15 cellular contexts compared by ENCODE assay signal in genomic region chr19:55679343-55680257, GRCh38. TPM values are rescaled to one million over a fixed set of nuclear protein-coding genes. Genes with fewer than 3 reads are reported as not detected.
A peak's percentile ranks its signal among the peaks of the same experiment; 100 is the strongest.
DNase-seq lines count a peak whose midpoint lies in the region; ATAC-seq, FAIRE-seq and TF ChIP-seq lines count a peak whose summit lies in the region.
"Had no signal": no experiment of that assay in that cellular context is flagged by ENCODE, and none has a peak within 500 bp of the region (broad histone marks: within the 10 kb centered on the region; RNA-seq: fewer than 3 reads in every experiment).

No MANE protein-coding gene starts in this region.

- WGBS in small intestine, 3 donors = 65 to 81% (median 66%) methylated on average over 24 of the region's 24 CpGs

- H3K36me3 ChIP-seq in OCI-LY1 (ENCODE audit: insufficient read depth, low read length) = peaks cover 54% of the 10 kb centered on the region
- peaks cover 0 to 17% of the 10 kb centered on the region in 2 donors for H3K36me3 ChIP-seq in small intestine (ENCODE audit: control insufficient read depth in 2 of 2, insufficient read depth in 2 of 2, low read length in 2 of 2)

- no peak overlapping the region for H3K4me3 Mint-ChIP-seq in activated CD4-positive, alpha-beta memory T cell treated with anti-CD3 and anti-CD28 coated beads for 36 hours
- no peak overlapping the region for H3K4me3 Mint-ChIP-seq in activated CD4-positive, alpha-beta memory T cell treated with anti-CD3 and anti-CD28 coated beads, Interleukin-2, amount 10 ng/mL, durations not matched to agents 7 days and 5 days
- H3K4me3 Mint-ChIP-seq in effector memory CD8-positive, alpha-beta T cell = peak overlapping the region in 1 of 2 donors; percentile 38

- no peak for TF ChIP-seq CTCF in OCI-LY1 (IDR thresholded peaks at IDR 0.05; ENCODE audit: low read length)

- H3K27me3 Mint-ChIP-seq in activated CD4-positive, alpha-beta memory T cell treated with anti-CD3 and anti-CD28 coated beads for 36 hours = no peaks in the 10 kb centered on the region
- H3K27me3 Mint-ChIP-seq in activated CD4-positive, alpha-beta memory T cell treated with anti-CD3 and anti-CD28 coated beads, Interleukin-2, amount 10 ng/mL, durations not matched to agents 7 days and 5 days = no peaks in the 10 kb centered on the region
- H3K27me3 Mint-ChIP-seq in effector memory CD8-positive, alpha-beta T cell = no peaks in the 10 kb centered on the region

- peak overlapping the region; percentile 96 for H3K27ac ChIP-seq in OCI-LY1 (ENCODE audit: low read depth, low read length, poor library complexity, severe bottlenecking)
- H3K27ac ChIP-seq in small intestine (ENCODE audit: low read depth in 1 of 2, low read length in 1 of 2) = peak overlapping the region in 1 of 2 donors; percentile 65
- H3K27ac ChIP-seq: esophagus muscularis mucosa, right lobe of liver had no signal

- peak overlapping the region; percentile 88; the same call in 1 of the 2 replicates for H3K9ac ChIP-seq in OCI-LY1 (ENCODE audit: low read length)

- H3K9me3 ChIP-seq in OCI-LY1 (ENCODE audit: low read length) = no peaks in the 10 kb centered on the region
- no peaks in the 10 kb centered on the region for H3K9me3 ChIP-seq in small intestine (ENCODE audit: control insufficient read depth, low read depth)
- H3K9me3 ChIP-seq: esophagus muscularis mucosa, right lobe of liver, upper lobe of left lung had no signal

- no peaks in the 10 kb centered on the region for H3K9me3 Mint-ChIP-seq in activated CD4-positive, alpha-beta memory T cell treated with anti-CD3 and anti-CD28 coated beads for 36 hours
- no peaks in the 10 kb centered on the region for H3K9me3 Mint-ChIP-seq in activated CD4-positive, alpha-beta memory T cell treated with anti-CD3 and anti-CD28 coated beads, Interleukin-2, amount 10 ng/mL, durations not matched to agents 7 days and 5 days
- no peaks in the 10 kb centered on the region for H3K9me3 Mint-ChIP-seq in effector memory CD8-positive, alpha-beta T cell

- H3K27ac Mint-ChIP-seq in activated CD4-positive, alpha-beta memory T cell treated with anti-CD3 and anti-CD28 coated beads for 36 hours = peak overlapping the region; percentile 70
- H3K27ac Mint-ChIP-seq in activated CD4-positive, alpha-beta memory T cell treated with anti-CD3 and anti-CD28 coated beads, Interleukin-2, amount 10 ng/mL, durations not matched to agents 7 days and 5 days = no peak overlapping the region
- H3K27ac Mint-ChIP-seq in effector memory CD8-positive, alpha-beta T cell = peak overlapping the region; percentile 13 to 89

- H3K4me3 ChIP-seq in OCI-LY1 (ENCODE audit: low read depth, low read length, poor library complexity, severe bottlenecking) = peak overlapping the region; percentile 97
- no peak overlapping the region for H3K4me3 ChIP-seq in small intestine (ENCODE audit: low read depth in 1 of 2, low read length in 2 of 2)
- H3K4me3 ChIP-seq: esophagus muscularis mucosa, right lobe of liver, upper lobe of left lung had no signal

- POLR2A ChIA-PET in activated CD4-positive, alpha-beta memory T cell treated with anti-CD3 and anti-CD28 coated beads for 36 hours (lab: Charles Lee) = no interaction called here
- POLR2A ChIA-PET in activated CD4-positive, alpha-beta memory T cell treated with anti-CD3 and anti-CD28 coated beads, Interleukin-2, amount 10 ng/mL, durations not matched to agents 7 days and 5 days (lab: Charles Lee) = no interaction called here

- H3K9me2 ChIP-seq in OCI-LY1 (ENCODE audit: low read depth, low read length) = no peaks in the 10 kb centered on the region

- H4K20me1 ChIP-seq in OCI-LY1 (ENCODE audit: insufficient read depth, low read length) = no peaks in the 10 kb centered on the region

- peaks cover 41% of the 10 kb centered on the region for H3K79me2 ChIP-seq in OCI-LY1 (ENCODE audit: insufficient read depth, low read length)

- no peak for FAIRE-seq in small intestine (lab: Jason Lieb, UNC)
- FAIRE-seq: GM18507 had no signal

- peaks cover 38% of the 10 kb centered on the region for H3K4me1 Mint-ChIP-seq in activated CD4-positive, alpha-beta memory T cell treated with anti-CD3 and anti-CD28 coated beads for 36 hours (ENCODE audit: low read depth)
- peaks cover 41% of the 10 kb centered on the region for H3K4me1 Mint-ChIP-seq in activated CD4-positive, alpha-beta memory T cell treated with anti-CD3 and anti-CD28 coated beads, Interleukin-2, amount 10 ng/mL, durations not matched to agents 7 days and 5 days
- H3K4me1 Mint-ChIP-seq in effector memory CD8-positive, alpha-beta T cell (ENCODE audit: low read depth in 2 of 2) = peaks cover 34 to 40% of the 10 kb centered on the region in 2 donors

- H3K4me1 ChIP-seq in OCI-LY1 (ENCODE audit: insufficient read depth, low read length, severe bottlenecking) (peaks cover 43% of the 10 kb centered on the region), small intestine (ENCODE audit: control insufficient read depth in 2 of 2, insufficient read depth in 1 of 2, low read depth in 1 of 2, low read length in 1 of 2) (peaks cover 6 to 11% of the 10 kb centered on the region in 2 donors)

- no peak for ATAC-seq in effector memory CD8-positive, alpha-beta T cell (replicated peaks)
- no peak for ATAC-seq in HG02623 (IDR thresholded peaks at IDR 0.05; ENCODE audit: unreplicated experiment)
- ATAC-seq: Panc1, right lobe of liver had no signal

- no peaks in the 10 kb centered on the region for H3K27me3 ChIP-seq in OCI-LY1 (ENCODE audit: insufficient read depth, low read length)
- no peaks in the 10 kb centered on the region for H3K27me3 ChIP-seq in small intestine (ENCODE audit: control insufficient read depth in 2 of 2, insufficient read depth in 2 of 2, low read length in 2 of 2)
- H3K27me3 ChIP-seq: esophagus muscularis mucosa, right lobe of liver, upper lobe of left lung had no signal

- no peaks in the 10 kb centered on the region for H3F3A ChIP-seq in OCI-LY1 (ENCODE audit: insufficient read depth, low read length)

- intact Hi-C loops in activated CD4-positive, alpha-beta memory T cell treated with anti-CD3 and anti-CD28 coated beads for 36 hours (cut with micrococcal nuclease) = no loop called here

- H3K36me3 Mint-ChIP-seq in activated CD4-positive, alpha-beta memory T cell treated with anti-CD3 and anti-CD28 coated beads for 36 hours = peaks cover 21% of the 10 kb centered on the region
- peaks cover 60% of the 10 kb centered on the region for H3K36me3 Mint-ChIP-seq in activated CD4-positive, alpha-beta memory T cell treated with anti-CD3 and anti-CD28 coated beads, Interleukin-2, amount 10 ng/mL, durations not matched to agents 7 days and 5 days (ENCODE audit: low read depth)
- H3K36me3 Mint-ChIP-seq in effector memory CD8-positive, alpha-beta T cell (ENCODE audit: insufficient read depth) = peaks cover 55% of the 10 kb centered on the region

- peak; percentile 32 for DNase-seq in activated CD4-positive, alpha-beta memory T cell treated with anti-CD3 and anti-CD28 coated beads for 36 hours
- DNase-seq in activated CD4-positive, alpha-beta memory T cell treated with anti-CD3 and anti-CD28 coated beads, Interleukin-2, amount 10 ng/mL, durations not matched to agents 7 days and 5 days = no peak
- no peak for DNase-seq in effector memory CD8-positive, alpha-beta T cell
- DNase-seq in small intestine = peak; percentile 38
- DNase-seq in T-helper 9 cell = no peak
- DNase-seq in stimulated activated CD4-positive, alpha-beta T cell treated with anti-CD3 and anti-CD28 coated beads, Interleukin-2, amount 100 ng/mL, for 24 hours = no peak
- DNase-seq: DMS79 treated with DMSO at 0.1 percent for 48 hours, MM.1S, upper lobe of left lung had no signal

- H2AFZ ChIP-seq in OCI-LY1 (ENCODE audit: low read length) = no peak overlapping the region

- H3K4me2 ChIP-seq in OCI-LY1 (ENCODE audit: low read length) = peak overlapping the region; percentile 98; the same call in 1 of the 2 replicates

- CTCF ChIA-PET in activated CD4-positive, alpha-beta memory T cell treated with anti-CD3 and anti-CD28 coated beads for 36 hours (lab: Charles Lee) = no interaction called here
- CTCF ChIA-PET in activated CD4-positive, alpha-beta memory T cell treated with anti-CD3 and anti-CD28 coated beads, Interleukin-2, amount 10 ng/mL, durations not matched to agents 7 days and 5 days (lab: Charles Lee) = no interaction called here

RNA-seq across cellular contexts. Expression of gene EPN1, which starts 4.6 kb away (rescaled TPM):
- total RNA-seq in activated CD4-positive, alpha-beta memory T cell treated with anti-CD3 and anti-CD28 coated beads for 36 hours = 10 to 100 TPM; 36.0 to 36.1 TPM
- 10 to 100 TPM; 63.9 to 64.5 TPM for total RNA-seq in activated CD4-positive, alpha-beta memory T cell treated with anti-CD3 and anti-CD28 coated beads, Interleukin-2, amount 10 ng/mL, durations not matched to agents 7 days and 5 days
- 100 to 1,000 TPM; 161 to 193 (median 175) TPM for polyA plus RNA-seq in small intestine

RNA-seq across cellular contexts. Expression of gene U2AF2, which starts 24.8 kb away (rescaled TPM):
- 100 to 1,000 TPM; 249 to 251 TPM for total RNA-seq in activated CD4-positive, alpha-beta memory T cell treated with anti-CD3 and anti-CD28 coated beads for 36 hours
- total RNA-seq in activated CD4-positive, alpha-beta memory T cell treated with anti-CD3 and anti-CD28 coated beads, Interleukin-2, amount 10 ng/mL, durations not matched to agents 7 days and 5 days = 100 to 1,000 TPM; 204 to 213 TPM
- polyA plus RNA-seq in small intestine = 100 to 1,000 TPM in 1 of 3 donors, 10 to 100 TPM in 2; 74.0 to 142 (median 89.2) TPM

RNA-seq across cellular contexts. Expression of gene CCDC106, which starts 31.6 kb away (rescaled TPM):
- 1 to 10 TPM; 3.6 to 4.0 TPM for total RNA-seq in activated CD4-positive, alpha-beta memory T cell treated with anti-CD3 and anti-CD28 coated beads for 36 hours
- total RNA-seq in activated CD4-positive, alpha-beta memory T cell treated with anti-CD3 and anti-CD28 coated beads, Interleukin-2, amount 10 ng/mL, durations not matched to agents 7 days and 5 days = 1 to 10 TPM; 3.7 to 3.8 TPM
- 1 to 10 TPM; 2.5 to 6.5 (median 4.6) TPM for polyA plus RNA-seq in small intestine

RNA-seq across cellular contexts. Expression of gene ZNF581, which starts 36.2 kb away (rescaled TPM):
- 10 to 100 TPM; 19.2 to 20.1 TPM for total RNA-seq in activated CD4-positive, alpha-beta memory T cell treated with anti-CD3 and anti-CD28 coated beads for 36 hours
- 10 to 100 TPM; 26.6 to 30.1 TPM for total RNA-seq in activated CD4-positive, alpha-beta memory T cell treated with anti-CD3 and anti-CD28 coated beads, Interleukin-2, amount 10 ng/mL, durations not matched to agents 7 days and 5 days
- 10 to 100 TPM; 15.9 to 29.2 (median 17.7) TPM for polyA plus RNA-seq in small intestine

RNA-seq across cellular contexts. Expression of gene ZNF580, which starts 38.8 kb away (rescaled TPM):
- total RNA-seq in activated CD4-positive, alpha-beta memory T cell treated with anti-CD3 and anti-CD28 coated beads for 36 hours = 10 to 100 TPM; 23.4 to 23.5 TPM
- total RNA-seq in activated CD4-positive, alpha-beta memory T cell treated with anti-CD3 and anti-CD28 coated beads, Interleukin-2, amount 10 ng/mL, durations not matched to agents 7 days and 5 days = 10 to 100 TPM; 35.7 to 39.7 TPM
- polyA plus RNA-seq in small intestine = 10 to 100 TPM in 2 of 3 donors, 1 to 10 TPM in 1; 8.3 to 16.8 (median 16.3) TPM

Comparison
In these comparisons a context has a peak if more than half of its experiments do, and no peak if none do; other contexts are left out.
1. DNase-seq: peak in activated CD4-positive, alpha-beta memory T cell treated with anti-CD3 and anti-CD28 coated beads for 36 hours (single experiment) and small intestine (single experiment); none in activated CD4-positive, alpha-beta memory T cell treated with anti-CD3 and anti-CD28 coated beads, Interleukin-2, amount 10 ng/mL, durations not matched to agents 7 days and 5 days (single experiment), effector memory CD8-positive, alpha-beta T cell (0 of 3), T-helper 9 cell (single experiment) and stimulated activated CD4-positive, alpha-beta T cell treated with anti-CD3 and anti-CD28 coated beads, Interleukin-2, amount 100 ng/mL, for 24 hours (0 of 2).